In the genomic region with DNA sequence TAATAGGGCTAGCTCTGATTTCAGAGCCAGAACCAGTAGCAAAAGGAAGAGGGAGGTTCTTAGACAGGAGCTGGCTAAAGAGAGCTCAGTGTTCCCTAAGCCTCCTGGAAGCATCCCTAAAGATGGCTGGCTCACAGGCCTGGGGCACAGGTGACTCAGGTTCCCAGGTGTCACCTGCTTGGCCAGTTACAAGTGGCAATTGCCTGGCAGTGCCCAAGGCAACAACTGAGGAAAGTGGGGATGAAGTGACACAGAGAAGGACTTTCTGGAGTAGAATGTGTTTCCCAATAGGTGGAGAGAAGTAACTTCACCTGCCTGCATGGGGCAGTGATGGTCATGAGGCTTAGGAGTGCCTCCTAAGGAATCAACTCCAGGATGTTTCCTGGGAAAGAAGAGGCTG, we compare ENCODE assay signal across 28 cellular contexts.
"Had no signal": no experiment of that assay in that cellular context is flagged by ENCODE, and none has a peak within 500 bp of the region (broad histone marks: within the 10 kb centered on the region; RNA-seq: fewer than 3 reads in every experiment).

No MANE protein-coding gene starts in this region.

- H3K9me3 ChIP-seq: body of pancreas, colonic mucosa had no signal

- H3K27me3 Mint-ChIP-seq: activated B cell treated with CpG ODN at 0.5 μM for 24 hours; activated CD8-positive, alpha-beta T cell treated with anti-CD3 and anti-CD28 coated beads for 36 hours; activated naive CD8-positive, alpha-beta T cell; T-helper 17 cell had no signal

- H3K4me3 ChIP-seq: body of pancreas, colonic mucosa, esophagus squamous epithelium had no signal

- H3K27ac Mint-ChIP-seq: activated B cell treated with CpG ODN at 0.5 μM for 24 hours; activated CD8-positive, alpha-beta T cell treated with anti-CD3 and anti-CD28 coated beads for 36 hours; activated naive CD8-positive, alpha-beta T cell; activated T-cell treated with anti-CD3 and anti-CD28 coated beads, Interleukin-2, amount 50 U/mL, for 72 hours; T-helper 17 cell; T-helper 2 cell treated with Interferon-gamma antibody and Interleukin-4, amounts not matched to agents 5 μg/mL and 100 μg/mL, for 36 hours had no signal

- H3K27me3 ChIP-seq: body of pancreas, colonic mucosa, esophagus squamous epithelium had no signal

- H3K9me3 Mint-ChIP-seq: activated B cell treated with CpG ODN at 0.5 μM for 24 hours; T-helper 2 cell treated with Interferon-gamma antibody and Interleukin-4, amounts not matched to agents 5 μg/mL and 100 μg/mL, for 36 hours had no signal

- H3K4me1 Mint-ChIP-seq: activated B cell treated with CpG ODN at 0.5 μM for 24 hours had no signal

- H3K4me1 ChIP-seq: colonic mucosa, esophagus squamous epithelium had no signal

- H3K4me3 Mint-ChIP-seq: activated B cell treated with CpG ODN at 0.5 μM for 24 hours; activated CD8-positive, alpha-beta T cell treated with anti-CD3 and anti-CD28 coated beads for 36 hours; activated naive CD8-positive, alpha-beta T cell; activated T-cell treated with anti-CD3 and anti-CD28 coated beads, Interleukin-2, amount 50 U/mL, for 72 hours; T-helper 17 cell; T-helper 2 cell treated with Interferon-gamma antibody and Interleukin-4, amounts not matched to agents 5 μg/mL and 100 μg/mL, for 36 hours had no signal

- ATAC-seq: activated CD4-positive, CD25-positive, alpha-beta regulatory T cell treated with anti-CD3 and anti-CD28 coated beads, Interleukin-2, amount 50 U/mL, for 24 hours; activated CD8-positive, alpha-beta T cell treated with anti-CD3 and anti-CD28 coated beads for 36 hours; activated T-cell treated with anti-CD3 and anti-CD28 coated beads, Interleukin-2, amount 50 U/mL, for 72 hours; body of pancreas; T-helper 17 cell had no signal

- DNase-seq: activated B cell treated with CpG ODN at 0.5 μM for 24 hours; activated CD4-positive, alpha-beta T cell treated with anti-CD3 and anti-CD28 coated beads for 48 hours; activated CD4-positive, alpha-beta T cell treated with anti-CD3 and anti-CD28 coated beads, Interleukin-2, amount 50 U/mL, for 1 hour; activated CD4-positive, alpha-beta T cell treated with anti-CD3 and anti-CD28 coated beads, Interleukin-2, amount 50 U/mL, for 48 hours; activated CD8-positive, alpha-beta memory T cell treated with anti-CD3 and anti-CD28 coated beads for 24 hours; activated CD8-positive, alpha-beta T cell treated with anti-CD3 and anti-CD28 coated beads for 36 hours; activated gamma-delta T cell treated with Interleukin-2 at 50 U/mL for 16 hours; activated naive CD4-positive, alpha-beta T cell treated with anti-CD3 and anti-CD28 coated beads, Interleukin-2, amount 50 U/mL, for 16 hours; activated naive CD4-positive, alpha-beta T cell treated with Interleukin-2 at 50 U/mL for 16 hours; activated T-cell treated with anti-CD3 and anti-CD28 coated beads, Interleukin-2, amount 50 U/mL, for 1 hour; activated T-cell treated with anti-CD3 and anti-CD28 coated beads, Interleukin-2, amount 50 U/mL, for 72 hours; amygdala; aorta; central memory CD4-positive, alpha-beta T cell; cerebellar nuclear complex; colonic mucosa; effector CD8-positive, alpha-beta T cell; erythroblast; esophagus squamous epithelium; head of caudate nucleus; T-helper 1 cell; T-helper 17 cell; T1000; WERI-Rb-1 had no signal

- H3K36me3 ChIP-seq: colonic mucosa, esophagus squamous epithelium, WERI-Rb-1 had no signal

- H3K27ac ChIP-seq: body of pancreas, colonic mucosa, esophagus squamous epithelium, WERI-Rb-1 had no signal
